In genomic region chr12:55845349-55845748, GRCh38 we compare ENCODE assay signal across 27 cellular contexts. TPM values are rescaled to one million over a fixed set of nuclear protein-coding genes. Genes with fewer than 3 reads are reported as not detected.
DNase-seq lines count a peak whose midpoint lies in the region; ATAC-seq and TF ChIP-seq lines count a peak whose summit lies in the region.
"Had no signal": no experiment of that assay in that cellular context is flagged by ENCODE, and none has a peak within 500 bp of the region (broad histone marks: within the 10 kb centered on the region; RNA-seq: fewer than 3 reads in every experiment).

No MANE protein-coding gene starts in this region.

- ATAC-seq in gastrocnemius medialis (no peak), right lobe of liver (no peak)
- ATAC-seq in naive thymus-derived CD4-positive, alpha-beta T cell = no peak
- no peak for ATAC-seq in activated CD8-positive, alpha-beta T cell treated with anti-CD3 and anti-CD28 coated beads, Interleukin-2, amount 10 ng/mL, durations not matched to agents 7 days and 5 days
- ATAC-seq: HepG2; mucosa of descending colon; stimulated activated naive CD8-positive, alpha-beta T cell treated with anti-CD3 and anti-CD28 coated beads, Interleukin-15, amount 100 ng/mL, for 72 hours had no signal

- no peaks in the 10 kb centered on the region for H3K27me3 Mint-ChIP-seq in dendritic cell treated with granulocyte-macrophage colony-stimulating factor and Interleukin-4, amounts not matched to agents 40 ng/mL and 50 ng/mL, for 4 days
- peaks cover 0 to 5% (median 0%) of the 10 kb centered on the region in 5 donors for H3K27me3 Mint-ChIP-seq in naive thymus-derived CD4-positive, alpha-beta T cell
- H3K27me3 Mint-ChIP-seq in activated CD8-positive, alpha-beta T cell treated with anti-CD3 and anti-CD28 coated beads, Interleukin-2, amount 10 ng/mL, durations not matched to agents 7 days and 5 days (ENCODE audit: low read depth) = peaks cover 6% of the 10 kb centered on the region

- 58% methylated on average over 3 of the region's 5 CpGs for WGBS in right lobe of liver (ENCODE audit: insufficient coverage, low coverage, low lambda C conversion rate, missing lambda C conversion rate)

- no peaks in the 10 kb centered on the region for H3K9me3 Mint-ChIP-seq in dendritic cell treated with granulocyte-macrophage colony-stimulating factor and Interleukin-4, amounts not matched to agents 40 ng/mL and 50 ng/mL, for 4 days
- H3K9me3 Mint-ChIP-seq in naive thymus-derived CD4-positive, alpha-beta T cell = no peaks in the 10 kb centered on the region
- H3K9me3 Mint-ChIP-seq in activated CD8-positive, alpha-beta T cell treated with anti-CD3 and anti-CD28 coated beads, Interleukin-2, amount 10 ng/mL, durations not matched to agents 7 days and 5 days (ENCODE audit: insufficient read depth) = no peaks in the 10 kb centered on the region
- H3K9me3 Mint-ChIP-seq: stimulated activated naive CD8-positive, alpha-beta T cell treated with anti-CD3 and anti-CD28 coated beads, Interleukin-15, amount 100 ng/mL, for 72 hours; T-helper 2 cell treated with Interferon-gamma antibody and Interleukin-4, amounts not matched to agents 5 μg/mL and 100 μg/mL, for 36 hours had no signal

- no peak for TF ChIP-seq CTCF in RWPE1 (conservative IDR thresholded peaks at IDR 0.05; ENCODE audit: low read depth)
- TF ChIP-seq CTCF in gastrocnemius medialis (IDR thresholded peaks at IDR 0.05 in 4 of 5, conservative IDR thresholded peaks at IDR 0.05 in 1 of 5) = no peak
- TF ChIP-seq CTCF in right lobe of liver (IDR thresholded peaks at IDR 0.05) = no peak

- DNase-seq in CD1c-positive myeloid dendritic cell (ENCODE audit: extremely low spot score) (peak; percentile 51), RWPE1 (ENCODE audit: low spot score) (no peak), gastrocnemius medialis (no peak), right lobe of liver (no peak), SKM-1 treated with dmso at 0.1 percent for 144 hours (lab: John Stamatoyannopoulos, UW; ENCODE audit: unreplicated experiment) (no peak)
- no peak for DNase-seq in naive thymus-derived CD4-positive, alpha-beta T cell
- no peak for DNase-seq in activated CD8-positive, alpha-beta T cell treated with anti-CD3 and anti-CD28 coated beads, Interleukin-2, amount 10 ng/mL, durations not matched to agents 7 days and 5 days
- DNase-seq: activated CD4-positive, alpha-beta T cell treated with anti-CD3 and anti-CD28 coated beads, Interleukin-2, amount 50 U/mL, for 1 hour; activated CD8-positive, alpha-beta memory T cell treated with anti-CD3 and anti-CD28 coated beads, Interleukin-2, amount 50 U/mL, for 48 hours; activated gamma-delta T cell treated with Interleukin-2 at 50 U/mL for 16 hours; dermis blood vessel endothelial cell; EL; immature natural killer cell; mucosa of descending colon; NCI-H1105; NCI-H2029 treated with DMSO at 0.1 percent for 48 hours; NCI-H446; stimulated activated CD4-positive, alpha-beta T cell treated with anti-CD3 and anti-CD28 coated beads, Interleukin-12 subunit alpha, Interleukin-12 subunit beta, amount 100 ng/mL, for 4 hours; stimulated activated naive CD8-positive, alpha-beta T cell treated with anti-CD3 and anti-CD28 coated beads, Interleukin-15, amount 100 ng/mL, for 72 hours; WERI-Rb-1 had no signal

- H3K36me3 ChIP-seq in gastrocnemius medialis (no peaks in the 10 kb centered on the region), right lobe of liver (no peaks in the 10 kb centered on the region)
- no peaks in the 10 kb centered on the region for H3K36me3 ChIP-seq in naive thymus-derived CD4-positive, alpha-beta T cell (ENCODE audit: control insufficient read depth in 2 of 3, insufficient read depth in 3 of 3, low read length in 3 of 3)
- H3K36me3 ChIP-seq: WERI-Rb-1 had no signal

- H3K4me3 ChIP-seq in gastrocnemius medialis (no peak overlapping the region), right lobe of liver (no peak overlapping the region)
- no peak overlapping the region for H3K4me3 ChIP-seq in naive thymus-derived CD4-positive, alpha-beta T cell (ENCODE audit: low read length)
- H3K4me3 ChIP-seq: hepatocyte, mucosa of descending colon, SK-N-MC had no signal

- peaks cover 0 to 10% (median 6%) of the 10 kb centered on the region in 3 donors for H3K27me3 ChIP-seq in gastrocnemius medialis
- no peaks in the 10 kb centered on the region for H3K27me3 ChIP-seq in right lobe of liver
- H3K27me3 ChIP-seq in naive thymus-derived CD4-positive, alpha-beta T cell (ENCODE audit: control insufficient read depth in 2 of 2, insufficient read depth in 2 of 2, low read length in 2 of 2) = no peaks in the 10 kb centered on the region
- H3K27me3 ChIP-seq: hepatocyte had no signal

- H3K27ac ChIP-seq in RWPE1 = peak overlapping the region; percentile 96; the same call in 1 of the 2 replicates
- H3K27ac ChIP-seq in gastrocnemius medialis = peak overlapping the region; percentile 45 to 87 (median 82)
- H3K27ac ChIP-seq in right lobe of liver = no peak overlapping the region
- H3K27ac ChIP-seq in naive thymus-derived CD4-positive, alpha-beta T cell (ENCODE audit: low read depth, low read length) = no peak overlapping the region
- H3K27ac ChIP-seq: C4-2B, HL-60, SK-N-MC, WERI-Rb-1 had no signal

- no peak overlapping the region for H3K4me3 Mint-ChIP-seq in dendritic cell treated with granulocyte-macrophage colony-stimulating factor and Interleukin-4, amounts not matched to agents 40 ng/mL and 50 ng/mL, for 4 days
- H3K4me3 Mint-ChIP-seq in naive thymus-derived CD4-positive, alpha-beta T cell = no peak overlapping the region
- H3K4me3 Mint-ChIP-seq in activated CD8-positive, alpha-beta T cell treated with anti-CD3 and anti-CD28 coated beads, Interleukin-2, amount 10 ng/mL, durations not matched to agents 7 days and 5 days = no peak overlapping the region
- H3K4me3 Mint-ChIP-seq: immature natural killer cell; stimulated activated naive CD8-positive, alpha-beta T cell treated with anti-CD3 and anti-CD28 coated beads, Interleukin-15, amount 100 ng/mL, for 72 hours; T-helper 2 cell treated with Interferon-gamma antibody and Interleukin-4, amounts not matched to agents 5 μg/mL and 100 μg/mL, for 36 hours had no signal

- H3K4me1 Mint-ChIP-seq in dendritic cell treated with granulocyte-macrophage colony-stimulating factor and Interleukin-4, amounts not matched to agents 40 ng/mL and 50 ng/mL, for 4 days (ENCODE audit: low read depth) = peaks cover 89% of the 10 kb centered on the region
- H3K4me1 Mint-ChIP-seq in naive thymus-derived CD4-positive, alpha-beta T cell = peaks cover 5 to 10% (median 6%) of the 10 kb centered on the region in 7 donors
- H3K4me1 Mint-ChIP-seq in activated CD8-positive, alpha-beta T cell treated with anti-CD3 and anti-CD28 coated beads, Interleukin-2, amount 10 ng/mL, durations not matched to agents 7 days and 5 days (ENCODE audit: low read depth) = peaks cover 11% of the 10 kb centered on the region
- H3K4me1 Mint-ChIP-seq: immature natural killer cell had no signal

- peaks cover 7% of the 10 kb centered on the region for H3K36me3 Mint-ChIP-seq in dendritic cell treated with granulocyte-macrophage colony-stimulating factor and Interleukin-4, amounts not matched to agents 40 ng/mL and 50 ng/mL, for 4 days (ENCODE audit: low read depth)
- no peaks in the 10 kb centered on the region for H3K36me3 Mint-ChIP-seq in naive thymus-derived CD4-positive, alpha-beta T cell
- no peaks in the 10 kb centered on the region for H3K36me3 Mint-ChIP-seq in activated CD8-positive, alpha-beta T cell treated with anti-CD3 and anti-CD28 coated beads, Interleukin-2, amount 10 ng/mL, durations not matched to agents 7 days and 5 days (ENCODE audit: low read depth)
- H3K36me3 Mint-ChIP-seq: immature natural killer cell had no signal

- in situ Hi-C loops in gastrocnemius medialis (cut with MboI; ENCODE audit: low sequenced_read_pairs in 4 of 4) = no loop called here

- H3K27ac Mint-ChIP-seq in dendritic cell treated with granulocyte-macrophage colony-stimulating factor and Interleukin-4, amounts not matched to agents 40 ng/mL and 50 ng/mL, for 4 days = peak overlapping the region; percentile 99
- H3K27ac Mint-ChIP-seq in naive thymus-derived CD4-positive, alpha-beta T cell = peak overlapping the region in 1 of 9 donors; percentile 39
- no peak overlapping the region for H3K27ac Mint-ChIP-seq in activated CD8-positive, alpha-beta T cell treated with anti-CD3 and anti-CD28 coated beads, Interleukin-2, amount 10 ng/mL, durations not matched to agents 7 days and 5 days
- H3K27ac Mint-ChIP-seq: immature natural killer cell; stimulated activated naive CD8-positive, alpha-beta T cell treated with anti-CD3 and anti-CD28 coated beads, Interleukin-15, amount 100 ng/mL, for 72 hours; T-helper 2 cell treated with Interferon-gamma antibody and Interleukin-4, amounts not matched to agents 5 μg/mL and 100 μg/mL, for 36 hours had no signal

- H3K4me1 ChIP-seq in gastrocnemius medialis (peaks cover 0 to 3% of the 10 kb centered on the region in 2 donors), right lobe of liver (no peaks in the 10 kb centered on the region)
- no peaks in the 10 kb centered on the region for H3K4me1 ChIP-seq in naive thymus-derived CD4-positive, alpha-beta T cell (ENCODE audit: control insufficient read depth in 2 of 2, insufficient read depth in 2 of 2, low read length in 2 of 2)

- no peaks in the 10 kb centered on the region for H3K9me3 ChIP-seq in gastrocnemius medialis
- H3K9me3 ChIP-seq in right lobe of liver = no peaks in the 10 kb centered on the region
- no peaks in the 10 kb centered on the region for H3K9me3 ChIP-seq in naive thymus-derived CD4-positive, alpha-beta T cell (ENCODE audit: control insufficient read depth in 2 of 3, low read length in 3 of 3)
- H3K9me3 ChIP-seq: mucosa of descending colon had no signal

- POLR2A ChIA-PET in RWPE1 (lab: Yijun Ruan, JAX; ENCODE audit: low non-redundant PET) = no interaction called here
- POLR2A ChIA-PET in naive thymus-derived CD4-positive, alpha-beta T cell (lab: Charles Lee) = no interaction called here
- POLR2A ChIA-PET in activated CD8-positive, alpha-beta T cell treated with anti-CD3 and anti-CD28 coated beads, Interleukin-2, amount 10 ng/mL, durations not matched to agents 7 days and 5 days (lab: Charles Lee) = interaction anchor here (1.2 kb wide), 1 partner anchor 128 kb away, joined by 3 read pairs; the partner anchor contains the start of gene RAB5B

- TF ChIP-seq POLR2A in gastrocnemius medialis (IDR thresholded peaks at IDR 0.05) (no peak), right lobe of liver (IDR thresholded peaks at IDR 0.05) (no peak)

- CTCF ChIA-PET in RWPE1 (lab: Yijun Ruan, JAX) = no interaction called here
- CTCF ChIA-PET in naive thymus-derived CD4-positive, alpha-beta T cell (lab: Charles Lee) = interaction anchor here (0.9 kb wide), 1 partner anchor 32 kb away, joined by 3 read pairs; no protein-coding TSS in a partner anchor
- CTCF ChIA-PET in activated CD8-positive, alpha-beta T cell treated with anti-CD3 and anti-CD28 coated beads, Interleukin-2, amount 10 ng/mL, durations not matched to agents 7 days and 5 days (lab: Charles Lee) = no interaction called here

- intact Hi-C loops in dendritic cell treated with granulocyte-macrophage colony-stimulating factor and Interleukin-4, amounts not matched to agents 40 ng/mL and 50 ng/mL, for 4 days (cut with micrococcal nuclease) = no loop called here
- intact Hi-C loops in gastrocnemius medialis (cut with DNase I; ENCODE audit: low total_unique reads) (no loop called here), right lobe of liver (cut with DNase I) (no loop called here)
- intact Hi-C loops in naive thymus-derived CD4-positive, alpha-beta T cell (cut with micrococcal nuclease) = no loop called here

RNA-seq across cellular contexts. Expression of gene MMP19, which starts 2.6 kb away (rescaled TPM):
- total RNA-seq in gastrocnemius medialis (1 to 10 TPM in 2 of 4 donors, under 1 TPM in 2; 0.44 to 3.1 (median 1.8) TPM), right lobe of liver (1 to 10 TPM; 1.3 to 5.0 (median 1.9) TPM)
- under 1 TPM in 4 of 5 experiments, not detected in 1; 0.24 to 0.84 (median 0.54) TPM for total RNA-seq in naive thymus-derived CD4-positive, alpha-beta T cell
- not detected for polyA plus RNA-seq in naive thymus-derived CD4-positive, alpha-beta T cell
- not detected for total RNA-seq in activated CD8-positive, alpha-beta T cell treated with anti-CD3 and anti-CD28 coated beads, Interleukin-2, amount 10 ng/mL, durations not matched to agents 7 days and 5 days

RNA-seq across cellular contexts. Expression of gene DNAJC14, which starts 16.0 kb away (rescaled TPM):
- total RNA-seq in gastrocnemius medialis = 10 to 100 TPM; 11.9 to 21.7 (median 19.8) TPM
- total RNA-seq in right lobe of liver = 10 to 100 TPM; 11.8 to 17.2 (median 13.1) TPM
- total RNA-seq in naive thymus-derived CD4-positive, alpha-beta T cell = 10 to 100 TPM; 20.3 to 36.1 (median 35.9) TPM
- polyA plus RNA-seq in naive thymus-derived CD4-positive, alpha-beta T cell = 10 to 100 TPM; 31.9 to 50.4 TPM
- 10 to 100 TPM; 31.1 to 34.9 TPM for total RNA-seq in activated CD8-positive, alpha-beta T cell treated with anti-CD3 and anti-CD28 coated beads, Interleukin-2, amount 10 ng/mL, durations not matched to agents 7 days and 5 days

RNA-seq across cellular contexts. Expression of gene ORMDL2, which starts 27.5 kb away (rescaled TPM):
- total RNA-seq in gastrocnemius medialis (10 to 100 TPM in 3 of 4 donors, 1 to 10 TPM in 1; 6.6 to 23.1 (median 12.1) TPM), right lobe of liver (10 to 100 TPM; 20.2 to 35.4 (median 24.9) TPM)
- total RNA-seq in naive thymus-derived CD4-positive, alpha-beta T cell = 10 to 100 TPM; 12.3 to 67.3 (median 40.5) TPM
- 100 to 1,000 TPM in 1 of 2 donors, 10 to 100 TPM in 1; 96.0 to 107 TPM for polyA plus RNA-seq in naive thymus-derived CD4-positive, alpha-beta T cell
- 10 to 100 TPM; 55.2 to 57.9 TPM for total RNA-seq in activated CD8-positive, alpha-beta T cell treated with anti-CD3 and anti-CD28 coated beads, Interleukin-2, amount 10 ng/mL, durations not matched to agents 7 days and 5 days

RNA-seq across cellular contexts. Expression of gene SARNP, which starts 27.8 kb away (rescaled TPM):
- total RNA-seq in gastrocnemius medialis (10 to 100 TPM; 46.5 to 66.2 (median 62.8) TPM), right lobe of liver (10 to 100 TPM; 11.3 to 22.3 (median 17.0) TPM)
- 10 to 100 TPM; 28.0 to 73.0 (median 41.7) TPM for total RNA-seq in naive thymus-derived CD4-positive, alpha-beta T cell
- polyA plus RNA-seq in naive thymus-derived CD4-positive, alpha-beta T cell = 100 to 1,000 TPM in 1 of 2 donors, 10 to 100 TPM in 1; 89.7 to 115 TPM
- 10 to 100 TPM; 91.1 to 94.8 TPM for total RNA-seq in activated CD8-positive, alpha-beta T cell treated with anti-CD3 and anti-CD28 coated beads, Interleukin-2, amount 10 ng/mL, durations not matched to agents 7 days and 5 days

Comparison
In these comparisons a context has a peak if more than half of its experiments do, and no peak if none do; other contexts are left out.
1. H3K27ac ChIP-seq: peak in RWPE1 (single experiment) and gastrocnemius medialis (4 of 4); none in right lobe of liver (0 of 3) and naive thymus-derived CD4-positive, alpha-beta T cell (single experiment).